3 cellular contexts compared by ENCODE assay signal in genomic region chr9:124664143-124664542, GRCh38.
A peak's percentile ranks its signal among the peaks of the same experiment; 100 is the strongest.
TF ChIP-seq lines count a peak whose summit lies in the region.

No MANE protein-coding gene starts in this region.

TF ChIP-seq in SK-N-SH, 30 proteins besides CTCF, POLR2A, EP300 and RAD21:
- no peak for TF ChIP-seq EZH2phosphoT487 (IDR thresholded peaks at IDR 0.05; ENCODE audit: borderline replicate concordance, low read depth)
- TF ChIP-seq PBX3 (IDR thresholded peaks at IDR 0.05): no peak

TF ChIP-seq in SK-N-SH treated with all-trans-retinoic acid at 6 μM for 48 hours, 23 proteins besides CTCF, POLR2A, EP300 and RAD21:
- TF ChIP-seq OSR1 (CRISPR knock-in tag; IDR thresholded peaks at IDR 0.05) (no peak), ESRRG (CRISPR knock-in tag; IDR thresholded peaks at IDR 0.05) (no peak), PPARA (CRISPR knock-in tag; IDR thresholded peaks at IDR 0.05; ENCODE audit: borderline replicate concordance) (no peak), ZNF70 (CRISPR knock-in tag; IDR thresholded peaks at IDR 0.05) (no peak), CSDC2 (CRISPR knock-in tag; IDR thresholded peaks at IDR 0.05) (no peak), ARNTL (CRISPR knock-in tag; IDR thresholded peaks at IDR 0.05; ENCODE audit: borderline replicate concordance, low read depth) (no peak), RARB (CRISPR knock-in tag; IDR thresholded peaks at IDR 0.05) (no peak)

TF ChIP-seq in K562, 482 proteins besides CTCF, POLR2A, EP300 and RAD21:
- TF ChIP-seq ATF7 (IDR thresholded peaks at IDR 0.05): peak; percentile 88; the same call in 1 of the 2 replicates
- peak; percentile 67 for TF ChIP-seq ATF3 (IDR thresholded peaks at IDR 0.05)
- no peak for TF ChIP-seq ATF3 (CRISPR knock-in tag; conservative IDR thresholded peaks at IDR 0.05)
- no peak for TF ChIP-seq RCOR1 (IDR thresholded peaks at IDR 0.05; ENCODE audit: borderline replicate concordance in 1 of 2, low read depth in 2 of 2, low read length in 2 of 2)
- TF ChIP-seq JUND (IDR thresholded peaks at IDR 0.05; ENCODE audit: borderline replicate concordance, low read depth, low read length): peak; percentile 57; the same call in 1 of the 2 replicates
- TF ChIP-seq JUND (tag; IDR thresholded peaks at IDR 0.05; ENCODE audit: borderline replicate concordance, low read depth, low read length): no peak
- peak; percentile 63 for TF ChIP-seq HNRNPLL (IDR thresholded peaks at IDR 0.05; ENCODE audit: low read depth, low read length, poor library complexity, severe bottlenecking)
